Comparison of ENCODE assay signal across 22 cellular contexts in genomic region chr5:180141068-180141660, GRCh38.
"Had no signal": no experiment of that assay in that cellular context is flagged by ENCODE, and none has a peak within 500 bp of the region (broad histone marks: within the 10 kb centered on the region; RNA-seq: fewer than 3 reads in every experiment).

No MANE protein-coding gene starts in this region.

- H3K4me1 ChIP-seq: lower lobe of right lung, spleen, thyroid gland had no signal

- H3K27ac ChIP-seq: hepatocyte, lower lobe of right lung, spleen, thyroid gland had no signal

- H3K9me3 ChIP-seq: thyroid gland had no signal

- H3K4me1 Mint-ChIP-seq: activated B cell treated with CpG ODN at 0.5 μM for 24 hours; activated CD4-positive, alpha-beta T cell treated with anti-CD3 and anti-CD28 coated beads, Interleukin-2, amount 10 ng/mL, durations not matched to agents 7 days and 5 days; activated naive CD8-positive, alpha-beta T cell treated with anti-CD3 and anti-CD28 coated beads, Interleukin-2, amount 10 ng/mL, durations not matched to agents 7 days and 5 days; immature natural killer cell; naive B cell had no signal

- H3K27ac Mint-ChIP-seq: activated B cell treated with CpG ODN at 0.5 μM for 24 hours; activated CD4-positive, alpha-beta T cell treated with anti-CD3 and anti-CD28 coated beads, Interleukin-2, amount 10 ng/mL, durations not matched to agents 7 days and 5 days; activated CD8-positive, alpha-beta T cell treated with anti-CD3 and anti-CD28 coated beads for 36 hours; activated naive CD8-positive, alpha-beta T cell treated with anti-CD3 and anti-CD28 coated beads, Interleukin-2, amount 10 ng/mL, durations not matched to agents 7 days and 5 days; dendritic cell treated with granulocyte-macrophage colony-stimulating factor and Interleukin-4, amounts not matched to agents 40 ng/mL and 50 ng/mL, for 4 days; immature natural killer cell; naive B cell; progenitor cell of endocrine pancreas had no signal

- H3K27me3 ChIP-seq: hepatocyte, thyroid gland had no signal

- H3K36me3 Mint-ChIP-seq: activated naive CD8-positive, alpha-beta T cell treated with anti-CD3 and anti-CD28 coated beads, Interleukin-2, amount 10 ng/mL, durations not matched to agents 7 days and 5 days; immature natural killer cell had no signal

- H3K36me3 ChIP-seq: lower lobe of right lung, spleen, thyroid gland had no signal

- H3K4me3 ChIP-seq: hepatocyte, lower lobe of right lung, spleen, thyroid gland had no signal

- H3K9me3 Mint-ChIP-seq: activated B cell treated with CpG ODN at 0.5 μM for 24 hours; activated naive CD8-positive, alpha-beta T cell treated with anti-CD3 and anti-CD28 coated beads, Interleukin-2, amount 10 ng/mL, durations not matched to agents 7 days and 5 days had no signal

- H3K4me3 Mint-ChIP-seq: activated B cell treated with CpG ODN at 0.5 μM for 24 hours; activated CD4-positive, alpha-beta T cell treated with anti-CD3 and anti-CD28 coated beads, Interleukin-2, amount 10 ng/mL, durations not matched to agents 7 days and 5 days; activated CD8-positive, alpha-beta T cell treated with anti-CD3 and anti-CD28 coated beads for 36 hours; activated naive CD8-positive, alpha-beta T cell treated with anti-CD3 and anti-CD28 coated beads, Interleukin-2, amount 10 ng/mL, durations not matched to agents 7 days and 5 days; dendritic cell treated with granulocyte-macrophage colony-stimulating factor and Interleukin-4, amounts not matched to agents 40 ng/mL and 50 ng/mL, for 4 days; immature natural killer cell; naive B cell had no signal

- DNase-seq: activated B cell treated with CpG ODN at 0.5 μM for 24 hours; activated CD8-positive, alpha-beta T cell treated with anti-CD3 and anti-CD28 coated beads for 36 hours; activated naive CD4-positive, alpha-beta T cell; activated naive CD8-positive, alpha-beta T cell treated with anti-CD3 and anti-CD28 coated beads, Interleukin-2, amount 10 ng/mL, durations not matched to agents 7 days and 5 days; activated T-cell treated with anti-CD3 and anti-CD28 coated beads, Interleukin-2, amount 50 U/mL, for 1 hour; amniotic stem cell; effector CD4-positive, alpha-beta T cell; foreskin melanocyte; immature natural killer cell; lower lobe of right lung; mesendoderm; naive B cell; retina; spleen; stimulated activated CD4-positive, alpha-beta T cell treated with anti-CD3 and anti-CD28 coated beads, Interleukin-4, amount 100 ng/mL, for 24 hours; stimulated activated naive CD4-positive, alpha-beta T cell treated with Interleukin-2 at 50 U/mL for 16 hours; T1000; thyroid gland had no signal
